ENCODE assay signal across 8 cellular contexts in genomic region chr20:10674684-10675455, GRCh38. TPM values are rescaled to one million over a fixed set of nuclear protein-coding genes. Genes with fewer than 3 reads are reported as not detected.
DNase-seq lines count a peak whose midpoint lies in the region; ATAC-seq and TF ChIP-seq lines count a peak whose summit lies in the region.

No MANE protein-coding gene starts in this region.

- H3K9ac ChIP-seq in MM.1S (ENCODE audit: low read length) (peak overlapping the region; percentile 99), SU-DHL-6 (ENCODE audit: low read length) (peak overlapping the region; percentile 82)

- H3K4me3 ChIP-seq in MM.1S (ENCODE audit: low read length) (peak overlapping the region; percentile 86), SU-DHL-6 (ENCODE audit: insufficient read depth, low read length, poor library complexity, severe bottlenecking) (peak overlapping the region; percentile 60)

- H3K4me1 ChIP-seq in MM.1S (ENCODE audit: low read length) = peaks cover 8% of the 10 kb centered on the region

- H2AFZ ChIP-seq in MM.1S (ENCODE audit: low read length) (peak overlapping the region; percentile 90), SU-DHL-6 (ENCODE audit: low read depth, low read length, severe bottlenecking) (peak overlapping the region; percentile 96)

- no peaks in the 10 kb centered on the region for H3K27me3 ChIP-seq in MM.1S (replicated peaks; ENCODE audit: insufficient read depth, low read length)
- no peaks in the 10 kb centered on the region for H3K27me3 ChIP-seq in SU-DHL-6 (ENCODE audit: low read length)

- H3F3A ChIP-seq in MM.1S (ENCODE audit: insufficient read depth, low read length) = peaks cover 49% of the 10 kb centered on the region
- H3F3A ChIP-seq in SU-DHL-6 (ENCODE audit: insufficient read depth) = peaks cover 5% of the 10 kb centered on the region; the same call in 1 of the 2 replicates

- TF ChIP-seq CTCF in GM12872 (IDR thresholded peaks at IDR 0.05; ENCODE audit: insufficient read depth, low read depth, low read length) = peak; percentile 81
- TF ChIP-seq CTCF in MM.1S (IDR thresholded peaks at IDR 0.05; ENCODE audit: low read length) = peak; percentile 77
- TF ChIP-seq CTCF in SU-DHL-6 (IDR thresholded peaks at IDR 0.05; ENCODE audit: insufficient read depth, low read length, poor library complexity, severe bottlenecking) = peak; percentile 50

- H3K27ac ChIP-seq in MM.1S (ENCODE audit: low read length) (peak overlapping the region; percentile 99), SU-DHL-6 (ENCODE audit: low read depth, low read length) (peak overlapping the region; percentile 82)

- DNase-seq in A172 (ENCODE audit: low spot score) = peak; percentile 63
- DNase-seq in MM.1S = peak; percentile 86
- peak; percentile 56 for DNase-seq in dedifferentiated amniotic fluid mesenchymal stem cell (ENCODE audit: extremely low spot score)
- DNase-seq in left kidney (ENCODE audit: low read depth, low spot score) = peak; percentile 95
- peak; percentile 66 for DNase-seq in stimulated activated CD8-positive, alpha-beta memory T cell treated with anti-CD3 and anti-CD28 coated beads, Interleukin-4, amount 100 ng/mL, for 48 hours

- H4K20me1 ChIP-seq in MM.1S (ENCODE audit: insufficient read depth, low read length) (no peaks in the 10 kb centered on the region), SU-DHL-6 (ENCODE audit: low read depth, low read length) (no peaks in the 10 kb centered on the region)

- H3K79me2 ChIP-seq in MM.1S (ENCODE audit: low read length) (peaks cover 13% of the 10 kb centered on the region), SU-DHL-6 (ENCODE audit: insufficient read depth, low read length) (no peaks in the 10 kb centered on the region)

- H3K9me2 ChIP-seq in MM.1S (replicated peaks; ENCODE audit: insufficient read depth, low read length) (no peaks in the 10 kb centered on the region), SU-DHL-6 (replicated peaks; ENCODE audit: insufficient read depth, low read length) (no peaks in the 10 kb centered on the region)

- H3K36me3 ChIP-seq in MM.1S (replicated peaks; ENCODE audit: insufficient read depth, low read length) (no peaks in the 10 kb centered on the region), SU-DHL-6 (ENCODE audit: low read length) (no peaks in the 10 kb centered on the region)

- ATAC-seq in HG02571 (IDR thresholded peaks at IDR 0.05; ENCODE audit: unreplicated experiment) = peak; percentile 40

- H3K9me3 ChIP-seq in MM.1S (replicated peaks; ENCODE audit: insufficient read depth, low read length) = no peaks in the 10 kb centered on the region
- no peaks in the 10 kb centered on the region for H3K9me3 ChIP-seq in SU-DHL-6 (ENCODE audit: insufficient read depth, low read length)

- H3K4me2 ChIP-seq in MM.1S (ENCODE audit: low read depth, low read length) (peak overlapping the region; percentile 90), SU-DHL-6 (ENCODE audit: low read depth, low read length, poor library complexity, severe bottlenecking) (peak overlapping the region; percentile 80)

RNA-seq across cellular contexts. Expression of gene JAG1, which starts 1.1 kb away (rescaled TPM):
- total RNA-seq in A172 (2014; rRNA removed; shearing (Covaris generic)) = 6.2 and 9.4 TPM in 2 replicates

Comparison
In these comparisons a context has a peak if more than half of its experiments do, and no peak if none do; other contexts are left out.
1. Peak in every context shown above with its lines: DNase-seq, ATAC-seq, H3K4me3 ChIP-seq and H3K27ac ChIP-seq.